Comparison of ENCODE assay signal across 10 cellular contexts in the genomic region with DNA sequence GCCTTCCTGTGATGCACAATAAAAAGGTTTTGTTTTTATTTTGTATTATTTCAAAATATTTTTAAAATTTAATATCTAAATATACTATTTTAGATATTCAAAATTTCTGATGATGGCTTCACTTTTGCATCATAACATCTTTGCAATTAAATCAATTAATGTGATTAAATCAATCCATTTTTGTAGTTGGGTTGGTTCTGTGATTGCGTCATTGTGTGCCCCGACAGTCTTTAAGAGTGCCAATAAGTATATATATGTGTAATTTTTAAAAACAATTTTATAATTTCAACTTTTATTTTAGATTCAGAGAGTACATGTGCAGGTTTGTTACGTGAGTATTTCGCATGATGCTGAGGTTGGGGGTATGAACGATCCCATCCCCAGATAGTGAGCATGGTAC.
"Had no signal": no experiment of that assay in that cellular context is flagged by ENCODE, and none has a peak within 500 bp of the region (broad histone marks: within the 10 kb centered on the region; RNA-seq: fewer than 3 reads in every experiment).

No MANE protein-coding gene starts in this region.

- H3K4me3 Mint-ChIP-seq: GM23338, H9, HFFc6 had no signal

- ATAC-seq: GM23338, HCT116 had no signal

- H3K27ac ChIP-seq: GM23248 had no signal

- H3K9ac ChIP-seq: GM23248 had no signal

- H3K27ac Mint-ChIP-seq: GM23338, H9, HFFc6 had no signal

- H3K36me3 ChIP-seq: HAP-1 had no signal

- FAIRE-seq: H54 had no signal

- DNase-seq: GM23248, GOT3, H7, H9, HCEC 1CT, HFFc6 had no signal

- H3K4me3 ChIP-seq: GM23248, GM23338, HAP-1 had no signal

- H3K4me1 Mint-ChIP-seq: GM23338, H9 had no signal

- H3K9me3 ChIP-seq: HAP-1 had no signal

- H3K4me1 ChIP-seq: HAP-1 had no signal

- H2AFZ ChIP-seq: GM23248, GM23338 had no signal

- H3K4me2 ChIP-seq: GM23338 had no signal
